In the genomic region with DNA sequence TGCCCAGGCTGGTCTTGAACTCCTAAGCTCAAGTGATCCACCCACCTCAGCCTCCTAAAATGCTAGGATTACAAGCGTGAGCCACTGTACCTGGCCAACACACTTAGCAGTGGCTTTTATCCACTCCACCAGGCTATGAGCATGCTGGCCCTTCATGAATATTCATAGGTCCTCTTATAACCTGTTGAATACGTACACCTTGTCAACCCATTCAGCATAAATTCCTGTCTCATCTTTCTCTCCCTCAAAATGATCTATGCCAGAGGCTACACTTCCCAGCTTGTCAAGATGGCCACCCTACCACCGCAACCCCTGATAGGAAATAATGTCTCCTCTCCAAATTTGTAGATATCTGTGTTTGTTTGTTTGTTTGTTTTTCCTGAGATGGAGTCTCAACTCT, we compare ENCODE assay signal across 21 cellular contexts. TPM values are rescaled to one million over a fixed set of nuclear protein-coding genes. Genes with fewer than 3 reads are reported as not detected.
DNase-seq lines count a peak whose midpoint lies in the region; ATAC-seq and TF ChIP-seq lines count a peak whose summit lies in the region.
"Had no signal": no experiment of that assay in that cellular context is flagged by ENCODE, and none has a peak within 500 bp of the region (broad histone marks: within the 10 kb centered on the region; RNA-seq: fewer than 3 reads in every experiment).

No MANE protein-coding gene starts in this region.

- no peaks in the 10 kb centered on the region for H3K9me3 Mint-ChIP-seq in GM23338
- H3K9me3 Mint-ChIP-seq: CD8-positive, alpha-beta T cell had no signal

- no peak overlapping the region for H3K4me2 ChIP-seq in GM23338
- H3K4me2 ChIP-seq: A549 had no signal

- ATAC-seq in GM23338: no peak
- ATAC-seq in GM19023 (IDR thresholded peaks at IDR 0.05; ENCODE audit: unreplicated experiment): no peak
- ATAC-seq: A549; CD8-positive, alpha-beta T cell had no signal

- no peaks in the 10 kb centered on the region for H3K27me3 ChIP-seq in GM23338 (ENCODE audit: insufficient read depth)

- no peaks in the 10 kb centered on the region for H3F3A ChIP-seq in GM23338 (replicated peaks; ENCODE audit: low read depth)

- H3K27me3 Mint-ChIP-seq in GM23338 (ENCODE audit: insufficient read depth, low read depth, poor library complexity): peaks cover 5% of the 10 kb centered on the region

- H3K4me3 Mint-ChIP-seq in GM23338: no peak overlapping the region
- H3K4me3 Mint-ChIP-seq: CD8-positive, alpha-beta T cell had no signal

- no peak overlapping the region for H3K4me3 ChIP-seq in GM23338
- H3K4me3 ChIP-seq: A549, HAP-1 had no signal

- H3K4me1 Mint-ChIP-seq in GM23338: peaks cover 1% of the 10 kb centered on the region; the same call in 1 of the 3 replicates

- no peak for TF ChIP-seq CTCF in 22Rv1 (IDR thresholded peaks at IDR 0.05)
- no peak for TF ChIP-seq CTCF in GM23338 (conservative IDR thresholded peaks at IDR 0.05; ENCODE audit: low read depth in 2 of 2)
- no peak for TF ChIP-seq CTCF in VCaP (conservative IDR thresholded peaks at IDR 0.05)

- no peaks in the 10 kb centered on the region for H3K36me3 ChIP-seq in GM23338 (ENCODE audit: insufficient read depth)
- H3K36me3 ChIP-seq: HAP-1 had no signal

- H3K27ac Mint-ChIP-seq in GM23338: no peak overlapping the region
- H3K27ac Mint-ChIP-seq: CD8-positive, alpha-beta T cell had no signal

- no peaks in the 10 kb centered on the region for H3K79me2 ChIP-seq in GM23338 (replicated peaks; ENCODE audit: insufficient read depth)

- H3K9me2 ChIP-seq in GM23338 (ENCODE audit: insufficient read depth): no peaks in the 10 kb centered on the region

- H3K36me3 Mint-ChIP-seq in GM23338 (ENCODE audit: low read depth): no peaks in the 10 kb centered on the region
- H3K36me3 Mint-ChIP-seq: CD4-positive, CD25-positive, alpha-beta regulatory T cell; CD8-positive, alpha-beta T cell had no signal

- peak overlapping the region; percentile 43 for H2AFZ ChIP-seq in GM23338

- TF ChIP-seq POLR2A in erythroblast (IDR thresholded peaks at IDR 0.05; ENCODE audit: low read length): no peak

- DNase-seq in NCI-H146 (lab: John Stamatoyannopoulos, UW) (peak; percentile 14), NCI-H146 treated with DMSO at 0.1 percent for 48 hours (lab: John Stamatoyannopoulos, UW; ENCODE audit: unreplicated experiment) (no peak), GM23338 (ENCODE audit: low spot score) (no peak), mesenteric fat pad (ENCODE audit: low spot score) (no peak), erythroblast (lab: John Stamatoyannopoulos, UW) (no peak)
- DNase-seq: 8988T; ACHN; AML-193; C1 segment of cervical spinal cord; Caco-2; CD4-positive, CD25-positive, alpha-beta regulatory T cell; CD8-positive, alpha-beta T cell; DMS153; DND-41; GOT3 had no signal

- H3K27ac ChIP-seq in 22Rv1 (0 out of 2 replicates have a peak overlapping the region, but pooled peaks have one; percentile 12), GM23338 (ENCODE audit: low read depth) (no peak overlapping the region), VCaP (peak overlapping the region; percentile 93)
- H3K27ac ChIP-seq: A549 had no signal

- no peaks in the 10 kb centered on the region for H4K20me1 ChIP-seq in GM23338 (replicated peaks; ENCODE audit: insufficient read depth)

- no peaks in the 10 kb centered on the region for H3K4me1 ChIP-seq in GM23338 (ENCODE audit: insufficient read depth)
- H3K4me1 ChIP-seq: A549 had no signal

TF ChIP-seq in GM23338, 12 proteins besides CTCF, POLR2A, EP300 and RAD21 (continues in another document):
- TF ChIP-seq EZH2phosphoT487 (IDR thresholded peaks at IDR 0.05; ENCODE audit: unreplicated experiment): no peak
- no peak for TF ChIP-seq CREB1 (CRISPR knock-in tag; IDR thresholded peaks at IDR 0.05; ENCODE audit: low read depth)
- TF ChIP-seq NANOG (IDR thresholded peaks at IDR 0.05; ENCODE audit: borderline replicate concordance): no peak
- TF ChIP-seq, protein P1, sequence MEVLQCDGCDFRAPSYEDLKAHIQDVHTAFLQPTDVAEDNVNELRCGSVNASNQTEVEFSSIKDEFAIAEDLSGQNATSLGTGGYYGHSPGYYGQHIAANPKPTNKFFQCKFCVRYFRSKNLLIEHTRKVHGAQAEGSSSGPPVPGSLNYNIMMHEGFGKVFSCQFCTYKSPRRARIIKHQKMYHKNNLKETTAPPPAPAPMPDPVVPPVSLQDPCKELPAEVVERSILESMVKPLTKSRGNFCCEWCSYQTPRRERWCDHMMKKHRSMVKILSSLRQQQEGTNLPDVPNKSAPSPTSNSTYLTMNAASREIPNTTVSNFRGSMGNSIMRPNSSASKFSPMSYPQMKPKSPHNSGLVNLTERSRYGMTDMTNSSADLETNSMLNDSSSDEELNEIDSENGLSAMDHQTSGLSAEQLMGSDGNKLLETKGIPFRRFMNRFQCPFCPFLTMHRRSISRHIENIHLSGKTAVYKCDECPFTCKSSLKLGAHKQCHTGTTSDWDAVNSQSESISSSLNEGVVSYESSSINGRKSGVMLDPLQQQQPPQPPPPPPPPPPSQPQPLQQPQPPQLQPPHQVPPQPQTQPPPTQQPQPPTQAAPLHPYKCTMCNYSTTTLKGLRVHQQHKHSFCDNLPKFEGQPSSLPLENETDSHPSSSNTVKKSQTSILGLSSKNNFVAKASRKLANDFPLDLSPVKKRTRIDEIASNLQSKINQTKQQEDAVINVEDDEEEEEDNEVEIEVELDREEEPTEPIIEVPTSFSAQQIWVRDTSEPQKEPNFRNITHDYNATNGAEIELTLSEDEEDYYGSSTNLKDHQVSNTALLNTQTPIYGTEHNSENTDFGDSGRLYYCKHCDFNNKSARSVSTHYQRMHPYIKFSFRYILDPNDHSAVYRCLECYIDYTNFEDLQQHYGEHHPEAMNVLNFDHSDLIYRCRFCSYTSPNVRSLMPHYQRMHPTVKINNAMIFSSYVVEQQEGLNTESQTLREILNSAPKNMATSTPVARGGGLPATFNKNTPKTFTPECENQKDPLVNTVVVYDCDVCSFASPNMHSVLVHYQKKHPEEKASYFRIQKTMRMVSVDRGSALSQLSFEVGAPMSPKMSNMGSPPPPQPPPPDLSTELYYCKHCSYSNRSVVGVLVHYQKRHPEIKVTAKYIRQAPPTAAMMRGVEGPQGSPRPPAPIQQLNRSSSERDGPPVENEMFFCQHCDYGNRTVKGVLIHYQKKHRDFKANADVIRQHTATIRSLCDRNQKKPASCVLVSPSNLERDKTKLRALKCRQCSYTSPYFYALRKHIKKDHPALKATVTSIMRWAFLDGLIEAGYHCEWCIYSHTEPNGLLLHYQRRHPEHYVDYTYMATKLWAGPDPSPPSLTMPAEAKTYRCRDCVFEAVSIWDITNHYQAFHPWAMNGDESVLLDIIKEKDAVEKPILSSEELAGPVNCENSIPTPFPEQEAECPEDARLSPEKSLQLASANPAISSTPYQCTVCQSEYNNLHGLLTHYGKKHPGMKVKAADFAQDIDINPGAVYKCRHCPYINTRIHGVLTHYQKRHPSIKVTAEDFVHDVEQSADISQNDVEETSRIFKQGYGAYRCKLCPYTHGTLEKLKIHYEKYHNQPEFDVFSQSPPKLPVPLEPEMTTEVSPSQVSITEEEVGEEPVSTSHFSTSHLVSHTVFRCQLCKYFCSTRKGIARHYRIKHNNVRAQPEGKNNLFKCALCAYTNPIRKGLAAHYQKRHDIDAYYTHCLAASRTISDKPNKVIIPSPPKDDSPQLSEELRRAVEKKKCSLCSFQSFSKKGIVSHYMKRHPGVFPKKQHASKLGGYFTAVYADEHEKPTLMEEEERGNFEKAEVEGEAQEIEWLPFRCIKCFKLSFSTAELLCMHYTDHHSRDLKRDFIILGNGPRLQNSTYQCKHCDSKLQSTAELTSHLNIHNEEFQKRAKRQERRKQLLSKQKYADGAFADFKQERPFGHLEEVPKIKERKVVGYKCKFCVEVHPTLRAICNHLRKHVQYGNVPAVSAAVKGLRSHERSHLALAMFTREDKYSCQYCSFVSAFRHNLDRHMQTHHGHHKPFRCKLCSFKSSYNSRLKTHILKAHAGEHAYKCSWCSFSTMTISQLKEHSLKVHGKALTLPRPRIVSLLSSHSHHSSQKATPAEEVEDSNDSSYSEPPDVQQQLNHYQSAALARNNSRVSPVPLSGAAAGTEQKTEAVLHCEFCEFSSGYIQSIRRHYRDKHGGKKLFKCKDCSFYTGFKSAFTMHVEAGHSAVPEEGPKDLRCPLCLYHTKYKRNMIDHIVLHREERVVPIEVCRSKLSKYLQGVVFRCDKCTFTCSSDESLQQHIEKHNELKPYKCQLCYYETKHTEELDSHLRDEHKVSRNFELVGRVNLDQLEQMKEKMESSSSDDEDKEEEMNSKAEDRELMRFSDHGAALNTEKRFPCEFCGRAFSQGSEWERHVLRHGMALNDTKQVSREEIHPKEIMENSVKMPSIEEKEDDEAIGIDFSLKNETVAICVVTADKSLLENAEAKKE (CRISPR knock-in tag; IDR thresholded peaks at IDR 0.05): no peak
- TF ChIP-seq ZNF331 (CRISPR knock-in tag; IDR thresholded peaks at IDR 0.05; ENCODE audit: low read depth): no peak
- no peak for TF ChIP-seq ZNF114 (CRISPR knock-in tag; IDR thresholded peaks at IDR 0.05)

RNA-seq across cellular contexts. Expression of gene ZG16, which starts 11.0 kb away (rescaled TPM):
- total RNA-seq in GM23338 (2014; rRNA removed; shearing (Covaris generic)): not detected in 2 replicates
- polyA plus RNA-seq in GM23338 (2016; fragmentation: Nextera tagmentation; extraction: Ambion mirVana): not detected in 2 replicates
- total RNA-seq in mesenteric fat pad: not detected
- total RNA-seq: CD4-positive, CD25-positive, alpha-beta regulatory T cell; CD8-positive, alpha-beta T cell had no signal
- polyA plus RNA-seq: A549; BJ; CD4-positive, CD25-positive, alpha-beta regulatory T cell had no signal

RNA-seq across cellular contexts. Expression of gene C16orf54, which starts 21.3 kb away (rescaled TPM):
- not detected in 2 replicates for total RNA-seq in GM23338 (2014; rRNA removed; shearing (Covaris generic))
- polyA plus RNA-seq in GM23338 (2016; fragmentation: Nextera tagmentation; extraction: Ambion mirVana): 2.0 and 3.2 TPM in 2 replicates
- 5.2 TPM for total RNA-seq in mesenteric fat pad
- total RNA-seq: Caco-2 had no signal
- polyA plus RNA-seq: A549, BJ had no signal

RNA-seq across cellular contexts. Expression of gene KIF22, which starts 23.5 kb away (rescaled TPM):
- total RNA-seq in GM23338 (2014; rRNA removed; shearing (Covaris generic)): 179 and 192 TPM in 2 replicates
- 110 and 120 TPM in 2 replicates for polyA plus RNA-seq in GM23338 (2016; fragmentation: Nextera tagmentation; extraction: Ambion mirVana)
- 4.8 TPM for total RNA-seq in mesenteric fat pad

RNA-seq across cellular contexts. Expression of gene MAZ, which starts 39.3 kb away (rescaled TPM):
- 181 and 270 TPM in 2 replicates for total RNA-seq in GM23338 (2014; rRNA removed; shearing (Covaris generic))
- 155 and 170 TPM in 2 replicates for polyA plus RNA-seq in GM23338 (2016; fragmentation: Nextera tagmentation; extraction: Ambion mirVana)
- 135 TPM for total RNA-seq in mesenteric fat pad

RNA-seq across cellular contexts. Expression of gene PRRT2, which starts 44.9 kb away (rescaled TPM):
- 8.9 and 13.3 TPM in 2 replicates for total RNA-seq in GM23338 (2014; rRNA removed; shearing (Covaris generic))
- polyA plus RNA-seq in GM23338 (2016; fragmentation: Nextera tagmentation; extraction: Ambion mirVana): 13.6 and 16.6 TPM in 2 replicates
- total RNA-seq in mesenteric fat pad: 1.5 TPM

Comparison
In these comparisons a context has a peak if more than half of its experiments do, and no peak if none do; other contexts are left out.
1. RNA of gene KIF22, which starts 23.5 kb away (total RNA-seq): 179 to 192 TPM in GM23338; 4.8 TPM in mesenteric fat pad (single experiment); every median in the first group is over 10 times any median in the second.